ENCODE assay signal across 1 cellular context in the genomic region with DNA sequence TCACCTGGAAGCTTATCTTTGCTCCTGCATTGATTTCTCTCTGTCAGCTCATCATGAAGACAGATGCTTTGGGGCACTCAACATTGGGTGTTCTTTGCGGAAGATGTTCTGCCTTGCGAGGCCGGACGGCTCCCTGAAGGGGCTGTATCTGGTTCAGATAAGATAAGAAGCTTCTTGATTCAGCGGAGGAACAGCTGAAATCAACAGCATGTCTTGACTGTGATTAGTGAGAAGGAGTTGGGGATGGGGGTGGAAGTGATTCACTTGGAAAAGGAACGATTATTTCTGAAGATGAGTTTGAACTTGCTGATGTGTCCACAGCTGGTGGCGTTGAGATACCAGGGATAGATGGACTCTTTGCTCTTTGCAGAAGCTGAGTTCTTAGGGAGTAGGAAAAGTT.
TF ChIP-seq lines count a peak whose summit lies in the region.

No MANE protein-coding gene starts in this region.

TF ChIP-seq in K562, 482 proteins besides CTCF, POLR2A, EP300 and RAD21 (continued from another document):
- TF ChIP-seq PHF8 (IDR thresholded peaks at IDR 0.05; ENCODE audit: borderline replicate concordance, low read length) (no peak), ZNF316 (IDR thresholded peaks at IDR 0.05) (no peak), SMARCE1 (IDR thresholded peaks at IDR 0.05) (no peak), ZNF384 (IDR thresholded peaks at IDR 0.05; ENCODE audit: low read depth, low read length) (no peak), ZZZ3 (IDR thresholded peaks at IDR 0.05) (no peak), CEBPG (CRISPR knock-in tag; IDR thresholded peaks at IDR 0.05) (no peak), CEBPG (tag; conservative IDR thresholded peaks at IDR 0.05 in 1 of 2, IDR thresholded peaks at IDR 0.05 in 1 of 2) (no peak), ZFX (CRISPR knock-in tag; IDR thresholded peaks at IDR 0.05) (no peak), FOSL1 (tag; conservative IDR thresholded peaks at IDR 0.05) (no peak), BHLHE40 (IDR thresholded peaks at IDR 0.05; ENCODE audit: low read length) (no peak), BRCA1 (IDR thresholded peaks at IDR 0.05) (no peak), BRCA1 (CRISPR knock-in tag; IDR thresholded peaks at IDR 0.05) (no peak), KLF13 (tag; IDR thresholded peaks at IDR 0.05; ENCODE audit: borderline replicate concordance, low read depth) (no peak), ZKSCAN1 (IDR thresholded peaks at IDR 0.05; ENCODE audit: low read depth, low read length) (no peak), HNRNPK (IDR thresholded peaks at IDR 0.05; ENCODE audit: low read depth, low read length, poor library complexity, severe bottlenecking) (no peak), ZSCAN29 (IDR thresholded peaks at IDR 0.05) (no peak), TAL1 (IDR thresholded peaks at IDR 0.05) (peak; percentile 57), NONO (IDR thresholded peaks at IDR 0.05; ENCODE audit: low read depth in 2 of 2, low read length in 1 of 2) (no peak), ARID2 (IDR thresholded peaks at IDR 0.05) (no peak), HDAC1 (IDR thresholded peaks at IDR 0.05) (0 out of 4 replicates have a peak, but pooled peaks of 1 of the 2 experiments have one; percentile 12), ARNT (IDR thresholded peaks at IDR 0.05) (no peak), MTA1 (IDR thresholded peaks at IDR 0.05; ENCODE audit: borderline replicate concordance) (no peak), MAFF (IDR thresholded peaks at IDR 0.05; ENCODE audit: low read length) (no peak), RCOR1 (IDR thresholded peaks at IDR 0.05; ENCODE audit: borderline replicate concordance in 1 of 2, low read depth in 2 of 2, low read length in 2 of 2) (peak in 1 of 2 experiments; percentile 55; a peak in 1 of 4 replicates), CBFA2T2 (conservative IDR thresholded peaks at IDR 0.05) (peak; percentile 78), STAT5A (IDR thresholded peaks at IDR 0.05; ENCODE audit: borderline replicate concordance, low read length) (0 out of 2 replicates have a peak, but pooled peaks have one; percentile 2), JUN (IDR thresholded peaks at IDR 0.05; ENCODE audit: borderline replicate concordance, low read depth, low read length) (no peak), JUN (CRISPR knock-in tag; IDR thresholded peaks at IDR 0.05; ENCODE audit: borderline replicate concordance) (no peak), CXXC5 (CRISPR knock-in tag; IDR thresholded peaks at IDR 0.05) (no peak), CBFA2T3 (IDR thresholded peaks at IDR 0.05) (peak; percentile 79), DNMT1 (IDR thresholded peaks at IDR 0.05) (no peak), ZNF311 (CRISPR knock-in tag; IDR thresholded peaks at IDR 0.05) (no peak), KDM1A (IDR thresholded peaks at IDR 0.05) (peak; percentile 75 to 84), ZFP36 (IDR thresholded peaks at IDR 0.05; ENCODE audit: low read depth, low read length, partially characterized antibody) (no peak), NEUROD1 (IDR thresholded peaks at IDR 0.05; ENCODE audit: borderline replicate concordance, low read depth, low read length, partially characterized antibody) (no peak)
- TF ChIP-seq, protein P1, sequence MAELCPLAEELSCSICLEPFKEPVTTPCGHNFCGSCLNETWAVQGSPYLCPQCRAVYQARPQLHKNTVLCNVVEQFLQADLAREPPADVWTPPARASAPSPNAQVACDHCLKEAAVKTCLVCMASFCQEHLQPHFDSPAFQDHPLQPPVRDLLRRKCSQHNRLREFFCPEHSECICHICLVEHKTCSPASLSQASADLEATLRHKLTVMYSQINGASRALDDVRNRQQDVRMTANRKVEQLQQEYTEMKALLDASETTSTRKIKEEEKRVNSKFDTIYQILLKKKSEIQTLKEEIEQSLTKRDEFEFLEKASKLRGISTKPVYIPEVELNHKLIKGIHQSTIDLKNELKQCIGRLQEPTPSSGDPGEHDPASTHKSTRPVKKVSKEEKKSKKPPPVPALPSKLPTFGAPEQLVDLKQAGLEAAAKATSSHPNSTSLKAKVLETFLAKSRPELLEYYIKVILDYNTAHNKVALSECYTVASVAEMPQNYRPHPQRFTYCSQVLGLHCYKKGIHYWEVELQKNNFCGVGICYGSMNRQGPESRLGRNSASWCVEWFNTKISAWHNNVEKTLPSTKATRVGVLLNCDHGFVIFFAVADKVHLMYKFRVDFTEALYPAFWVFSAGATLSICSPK (IDR thresholded peaks at IDR 0.05; ENCODE audit: borderline replicate concordance) = no peak
- TF ChIP-seq, protein P2, sequence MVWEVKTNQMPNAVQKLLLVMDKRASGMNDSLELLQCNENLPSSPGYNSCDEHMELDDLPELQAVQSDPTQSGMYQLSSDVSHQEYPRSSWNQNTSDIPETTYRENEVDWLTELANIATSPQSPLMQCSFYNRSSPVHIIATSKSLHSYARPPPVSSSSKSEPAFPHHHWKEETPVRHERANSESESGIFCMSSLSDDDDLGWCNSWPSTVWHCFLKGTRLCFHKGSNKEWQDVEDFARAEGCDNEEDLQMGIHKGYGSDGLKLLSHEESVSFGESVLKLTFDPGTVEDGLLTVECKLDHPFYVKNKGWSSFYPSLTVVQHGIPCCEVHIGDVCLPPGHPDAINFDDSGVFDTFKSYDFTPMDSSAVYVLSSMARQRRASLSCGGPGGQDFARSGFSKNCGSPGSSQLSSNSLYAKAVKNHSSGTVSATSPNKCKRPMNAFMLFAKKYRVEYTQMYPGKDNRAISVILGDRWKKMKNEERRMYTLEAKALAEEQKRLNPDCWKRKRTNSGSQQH (CRISPR knock-in tag; IDR thresholded peaks at IDR 0.05) = no peak
